3 cellular contexts compared by ENCODE assay signal in genomic region chr5:137176609-137177008, GRCh38.
"Had no signal": no experiment of that assay in that cellular context is flagged by ENCODE, and none has a peak within 500 bp of the region (broad histone marks: within the 10 kb centered on the region; RNA-seq: fewer than 3 reads in every experiment).

No MANE protein-coding gene starts in this region.

- ATAC-seq: GM12878 had no signal

- H3K4me3 ChIP-seq: GM12878 had no signal

- DNase-seq: GDM1, GF-D8 had no signal
